In the genomic region with DNA sequence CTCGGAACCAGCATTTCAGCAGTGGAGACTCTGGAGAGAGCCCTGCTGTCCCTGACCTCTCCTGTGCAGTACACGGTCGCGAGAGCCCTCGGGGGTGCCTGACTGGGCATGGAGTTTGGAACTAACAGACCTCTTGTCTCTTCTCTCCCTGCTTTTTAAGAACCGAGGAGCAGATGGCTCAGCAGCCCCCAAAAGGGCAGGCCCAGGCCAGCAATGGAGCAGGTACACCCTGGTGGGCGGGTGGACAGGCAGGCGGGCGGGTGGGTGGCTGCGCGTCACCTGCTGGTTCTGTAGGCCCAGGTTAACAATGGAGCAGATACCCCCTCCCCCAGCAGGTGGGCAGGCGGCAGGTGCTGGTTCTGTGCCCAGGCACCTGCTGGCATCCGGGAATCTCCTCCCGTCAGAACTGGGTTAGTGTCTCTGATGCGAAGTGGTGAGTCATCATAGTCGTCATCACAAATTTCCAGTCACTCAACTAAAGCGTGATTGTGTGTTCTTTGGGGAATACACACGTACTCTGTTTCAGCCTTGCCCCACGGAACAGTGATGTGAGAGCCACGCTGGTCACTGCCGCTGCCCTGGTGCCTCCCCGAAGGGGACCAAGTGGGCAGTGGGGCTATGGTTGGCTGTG, we compare ENCODE assay signal across 9 cellular contexts.
DNase-seq lines count a peak whose midpoint lies in the region.
"Had no signal": no experiment of that assay in that cellular context is flagged by ENCODE, and none has a peak within 500 bp of the region (broad histone marks: within the 10 kb centered on the region; RNA-seq: fewer than 3 reads in every experiment).

No MANE protein-coding gene starts in this region.

- H3K4me3 ChIP-seq in effector memory CD4-positive, alpha-beta T cell (ENCODE audit: insufficient read depth, low read depth, low read length, poor library complexity, severe bottlenecking): peak overlapping the region; percentile 22
- H3K4me3 ChIP-seq: lung had no signal

- no peaks in the 10 kb centered on the region for H3K9me3 ChIP-seq in effector memory CD4-positive, alpha-beta T cell (ENCODE audit: control insufficient read depth, low read length)

- peaks cover 25% of the 10 kb centered on the region for H3K4me1 ChIP-seq in effector memory CD4-positive, alpha-beta T cell (ENCODE audit: control insufficient read depth, insufficient read depth, low read length, poor library complexity, severe bottlenecking)

- no peaks in the 10 kb centered on the region for H3K27me3 ChIP-seq in effector memory CD4-positive, alpha-beta T cell (replicated peaks; ENCODE audit: control insufficient read depth, insufficient read depth, low read length, poor library complexity, severe bottlenecking)

- no peaks in the 10 kb centered on the region for H3K36me3 ChIP-seq in effector memory CD4-positive, alpha-beta T cell (ENCODE audit: control insufficient read depth, insufficient read depth, low read length)

- DNase-seq in NCI-H146 (lab: John Stamatoyannopoulos, UW): peak; percentile 37
- DNase-seq in NCI-H146 treated with DMSO at 0.1 percent for 48 hours (lab: John Stamatoyannopoulos, UW; ENCODE audit: unreplicated experiment): no peak
- peak; percentile 53 for DNase-seq in T-helper 9 cell
- peak; percentile 52 to 58 (median 57) for DNase-seq in effector memory CD4-positive, alpha-beta T cell
- peak; percentile 69 for DNase-seq in stimulated activated CD4-positive, alpha-beta T cell treated with anti-CD3 and anti-CD28 coated beads, Interleukin-15, amount 100 ng/mL, for 24 hours
- no peak for DNase-seq in KBM-7
- no peak for DNase-seq in SKM-1 treated with dmso at 0.1 percent for 144 hours (lab: John Stamatoyannopoulos, UW; ENCODE audit: unreplicated experiment)
- DNase-seq in NOMO-1 treated with DMSO at 0.1 percent for 48 hours (lab: John Stamatoyannopoulos, UW; ENCODE audit: unreplicated experiment): no peak

- peak overlapping the region; percentile 69 for H3K27ac ChIP-seq in effector memory CD4-positive, alpha-beta T cell (ENCODE audit: insufficient read depth, low read length, poor library complexity, severe bottlenecking)

- in situ Hi-C loops in KBM-7 (cut with MboI; ENCODE audit: low pct_unique_long_range_greater_than_20kb, low sequenced_read_pairs): no loop called here

Comparison
In these comparisons a context has a peak if more than half of its experiments do, and no peak if none do; other contexts are left out.
1. DNase-seq: peak in NCI-H146 (single experiment), T-helper 9 cell (single experiment), effector memory CD4-positive, alpha-beta T cell (3 of 3) and stimulated activated CD4-positive, alpha-beta T cell treated with anti-CD3 and anti-CD28 coated beads, Interleukin-15, amount 100 ng/mL, for 24 hours (single experiment); none in NCI-H146 treated with DMSO at 0.1 percent for 48 hours (single experiment), KBM-7 (single experiment), SKM-1 treated with dmso at 0.1 percent for 144 hours (single experiment) and NOMO-1 treated with DMSO at 0.1 percent for 48 hours (single experiment).